In genomic region chr5:87541668-87542067, GRCh38 we compare ENCODE assay signal across 16 cellular contexts.
"Had no signal": no experiment of that assay in that cellular context is flagged by ENCODE, and none has a peak within 500 bp of the region (broad histone marks: within the 10 kb centered on the region; RNA-seq: fewer than 3 reads in every experiment).

No MANE protein-coding gene starts in this region.

- H3K9me3 Mint-ChIP-seq: activated naive CD8-positive, alpha-beta T cell treated with anti-CD3 and anti-CD28 coated beads for 36 hours; dendritic cell treated with granulocyte-macrophage colony-stimulating factor and Interleukin-4, amounts not matched to agents 40 ng/mL and 50 ng/mL, for 4 days; naive thymus-derived CD8-positive, alpha-beta T cell; T-helper 1 cell treated with Interleukin-12 subunit alpha and Interleukin-12 subunit beta and Interleukin-4 antibody, amounts not matched to agents 30 μg/mL and 1 μg/mL, for 36 hours; WTC11 had no signal

- H3K9me3 ChIP-seq: breast epithelium, gastroesophageal sphincter, suprapubic skin had no signal

- H3K4me1 Mint-ChIP-seq: activated naive CD8-positive, alpha-beta T cell treated with anti-CD3 and anti-CD28 coated beads for 36 hours; naive thymus-derived CD8-positive, alpha-beta T cell had no signal

- H3K4me1 ChIP-seq: breast epithelium, gastroesophageal sphincter had no signal

- ATAC-seq: activated CD8-positive, alpha-beta T cell treated with anti-CD3 and anti-CD28 coated beads, Interleukin-2, amount 10 ng/mL, durations not matched to agents 7 days and 5 days; naive thymus-derived CD8-positive, alpha-beta T cell had no signal

- H3K27ac Mint-ChIP-seq: activated CD8-positive, alpha-beta T cell treated with anti-CD3 and anti-CD28 coated beads, Interleukin-2, amount 10 ng/mL, durations not matched to agents 7 days and 5 days; activated naive CD8-positive, alpha-beta T cell treated with anti-CD3 and anti-CD28 coated beads for 36 hours; dendritic cell treated with granulocyte-macrophage colony-stimulating factor and Interleukin-4, amounts not matched to agents 40 ng/mL and 50 ng/mL, for 4 days; naive thymus-derived CD8-positive, alpha-beta T cell; T-helper 1 cell treated with Interleukin-12 subunit alpha and Interleukin-12 subunit beta and Interleukin-4 antibody, amounts not matched to agents 30 μg/mL and 1 μg/mL, for 36 hours; WTC11 had no signal

- H3K36me3 Mint-ChIP-seq: activated naive CD8-positive, alpha-beta T cell treated with anti-CD3 and anti-CD28 coated beads for 36 hours; naive thymus-derived CD8-positive, alpha-beta T cell; WTC11 had no signal

- FAIRE-seq: keratinocyte had no signal

- H3K4me3 ChIP-seq: breast epithelium, gastroesophageal sphincter, skin epidermis, suprapubic skin had no signal

- H3K27me3 ChIP-seq: breast epithelium, gastroesophageal sphincter, suprapubic skin had no signal

- H3K36me3 ChIP-seq: breast epithelium, gastroesophageal sphincter, suprapubic skin had no signal

- H3K4me3 Mint-ChIP-seq: activated CD8-positive, alpha-beta T cell treated with anti-CD3 and anti-CD28 coated beads, Interleukin-2, amount 10 ng/mL, durations not matched to agents 7 days and 5 days; activated naive CD8-positive, alpha-beta T cell treated with anti-CD3 and anti-CD28 coated beads for 36 hours; dendritic cell treated with granulocyte-macrophage colony-stimulating factor and Interleukin-4, amounts not matched to agents 40 ng/mL and 50 ng/mL, for 4 days; naive thymus-derived CD8-positive, alpha-beta T cell; T-helper 1 cell treated with Interleukin-12 subunit alpha and Interleukin-12 subunit beta and Interleukin-4 antibody, amounts not matched to agents 30 μg/mL and 1 μg/mL, for 36 hours; WTC11 had no signal

- H3K27ac ChIP-seq: breast epithelium, gastroesophageal sphincter, skin epidermis, suprapubic skin had no signal

- DNase-seq: activated CD4-positive, alpha-beta T cell treated with anti-CD3 and anti-CD28 coated beads for 48 hours; activated CD8-positive, alpha-beta memory T cell treated with anti-CD3 and anti-CD28 coated beads, Interleukin-2, amount 50 U/mL, for 48 hours; activated CD8-positive, alpha-beta T cell treated with anti-CD3 and anti-CD28 coated beads, Interleukin-2, amount 10 ng/mL, durations not matched to agents 7 days and 5 days; activated naive CD8-positive, alpha-beta T cell treated with anti-CD3 and anti-CD28 coated beads for 36 hours; naive thymus-derived CD8-positive, alpha-beta T cell; stimulated activated CD4-positive, alpha-beta T cell treated with anti-CD3 and anti-CD28 coated beads, Interleukin-15, amount 100 ng/mL, for 24 hours; stimulated activated CD4-positive, alpha-beta T cell treated with anti-CD3 and anti-CD28 coated beads, Interleukin-4, amount 100 ng/mL, for 24 hours; stimulated activated naive CD4-positive, alpha-beta T cell treated with Interleukin-2 at 50 U/mL for 16 hours had no signal

- H3K27me3 Mint-ChIP-seq: dendritic cell treated with granulocyte-macrophage colony-stimulating factor and Interleukin-4, amounts not matched to agents 40 ng/mL and 50 ng/mL, for 4 days had no signal
